ENCODE assay signal across 13 cellular contexts in genomic region chr20:10946124-10946880, GRCh38.
"Had no signal": no experiment of that assay in that cellular context is flagged by ENCODE, and none has a peak within 500 bp of the region (broad histone marks: within the 10 kb centered on the region; RNA-seq: fewer than 3 reads in every experiment).

No MANE protein-coding gene starts in this region.

- ATAC-seq: left cardiac atrium; pancreas; stimulated activated naive CD8-positive, alpha-beta T cell treated with anti-CD3 and anti-CD28 coated beads, Interleukin-15, amount 100 ng/mL, for 72 hours had no signal

- DNase-seq: activated B cell treated with CpG ODN at 0.5 μM for 24 hours; activated CD4-positive, alpha-beta T cell treated with anti-CD3 and anti-CD28 coated beads, Interleukin-2, amount 50 U/mL, for 1 hour; activated naive CD4-positive, alpha-beta T cell treated with anti-CD3 and anti-CD28 coated beads, Interleukin-2, amount 10 ng/mL, durations not matched to agents 7 days and 5 days; esophagus squamous epithelium; foreskin fibroblast; glutamatergic neuron; immature natural killer cell; left cardiac atrium; midbrain; pancreas; retina; stimulated activated CD4-positive, alpha-beta T cell treated with anti-CD3 and anti-CD28 coated beads, Interleukin-4, amount 100 ng/mL, for 4 hours; stimulated activated naive CD8-positive, alpha-beta T cell treated with anti-CD3 and anti-CD28 coated beads, Interleukin-15, amount 100 ng/mL, for 72 hours had no signal
